Comparison of ENCODE assay signal across 9 cellular contexts in genomic region chr11:1827095-1827797, GRCh38. TPM values are rescaled to one million over a fixed set of nuclear protein-coding genes. Genes with fewer than 3 reads are reported as not detected.
DNase-seq lines count a peak whose midpoint lies in the region; ATAC-seq and TF ChIP-seq lines count a peak whose summit lies in the region.
"Had no signal": no experiment of that assay in that cellular context is flagged by ENCODE, and none has a peak within 500 bp of the region (broad histone marks: within the 10 kb centered on the region; RNA-seq: fewer than 3 reads in every experiment).

No MANE protein-coding gene starts in this region.

- TF ChIP-seq EP300 in transverse colon (IDR thresholded peaks at IDR 0.05; ENCODE audit: low read depth): no peak

- H3K4me3 ChIP-seq in transverse colon: no peak overlapping the region

- no peak for TF ChIP-seq POLR2A in transverse colon (IDR thresholded peaks at IDR 0.05)

- DNase-seq in NCI-H1417 (lab: John Stamatoyannopoulos, UW) (peak; percentile 11 to 73 (median 46)), NCI-H1417 treated with DMSO at 0.1 percent for 48 hours (lab: John Stamatoyannopoulos, UW) (no peak), amniotic epithelial cell (ENCODE audit: low read depth) (peak; percentile 49), inferior parietal cortex (ENCODE audit: extremely low spot score) (peak; percentile 69), transverse colon (peak; percentile 71), AML-193 (lab: John Stamatoyannopoulos, UW) (no peak)
- no peak for DNase-seq in activated CD4-positive, alpha-beta T cell treated with anti-CD3 and anti-CD28 coated beads for 4 hours

- 49% methylated on average over 26 of the region's 26 CpGs; no CpG with 5 or more reads in 1 of the 2 donors for WGBS in transverse colon (ENCODE audit: low coverage in 1 of 2), 2 donors

- H3K27ac ChIP-seq in transverse colon: peak overlapping the region in 2 of 4 donors; percentile 6 to 42
- H3K27ac ChIP-seq: 22Rv1 had no signal

- H3K9me3 ChIP-seq in transverse colon: no peaks in the 10 kb centered on the region

- no peak for ATAC-seq in HG03139 (IDR thresholded peaks at IDR 0.05; ENCODE audit: unreplicated experiment)

- H3K4me1 ChIP-seq in transverse colon: peaks cover 13 to 39% (median 34%) of the 10 kb centered on the region in 4 donors

- in situ Hi-C loops in transverse colon (cut with MboI; ENCODE audit: low pct_ligation_motif_present in 1 of 4, low pct_unique_long_range_greater_than_20kb in 1 of 4, low sequenced_read_pairs in 3 of 4): no loop called here

- no peaks in the 10 kb centered on the region for H3K36me3 ChIP-seq in transverse colon

- no peak for TF ChIP-seq CTCF in transverse colon (IDR thresholded peaks at IDR 0.05)

- H3K27me3 ChIP-seq in transverse colon: peaks cover 6% of the 10 kb centered on the region

- intact Hi-C loops in transverse colon (cut with DNase I; ENCODE audit: low total_unique reads): no loop called here

RNA-seq across cellular contexts. Expression of gene SYT8, which starts 7.5 kb away (rescaled TPM):
- total RNA-seq in transverse colon: 1 to 10 TPM in 2 of 4 donors, not detected in 2; 1.4 to 4.1 TPM

RNA-seq across cellular contexts. Expression of gene TNNI2, which starts 11.5 kb away (rescaled TPM):
- 10 to 100 TPM in 1 of 4 donors, 1 to 10 TPM in 1, not detected in 2; 3.5 to 35.9 TPM for total RNA-seq in transverse colon

RNA-seq across cellular contexts. Expression of gene LSP1, which starts 25.6 kb away (rescaled TPM):
- 10 to 100 TPM; 12.3 to 69.6 (median 23.2) TPM for total RNA-seq in transverse colon

Comparison
In these comparisons a context has a peak if more than half of its experiments do, and no peak if none do; other contexts are left out.
1. DNase-seq: peak in NCI-H1417 (3 of 3), amniotic epithelial cell (single experiment), inferior parietal cortex (single experiment) and transverse colon (single experiment); none in NCI-H1417 treated with DMSO at 0.1 percent for 48 hours (single experiment), activated CD4-positive, alpha-beta T cell treated with anti-CD3 and anti-CD28 coated beads for 4 hours (0 of 2) and AML-193 (0 of 2).